Comparison of ENCODE assay signal across 15 cellular contexts in the genomic region with DNA sequence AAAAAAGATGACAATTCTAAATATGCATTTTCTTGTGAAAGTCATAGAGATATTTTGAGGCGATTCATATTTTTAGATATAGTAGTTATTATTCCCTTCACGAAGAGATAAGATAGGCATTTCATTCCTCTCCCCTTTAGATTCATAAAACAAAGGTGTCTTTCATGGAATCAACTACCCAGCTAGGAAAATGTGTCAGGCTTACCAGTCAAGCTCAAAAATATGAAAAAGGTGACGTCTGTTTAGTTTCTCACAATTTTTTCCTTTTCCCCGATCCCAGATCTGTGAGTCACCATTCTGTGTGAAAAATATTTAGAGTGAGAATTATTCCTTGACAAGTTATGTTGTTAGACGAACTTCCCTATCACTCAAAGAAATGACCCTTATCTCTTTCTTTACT.
DNase-seq lines count a peak whose midpoint lies in the region; ATAC-seq and TF ChIP-seq lines count a peak whose summit lies in the region.
"Had no signal": no experiment of that assay in that cellular context is flagged by ENCODE, and none has a peak within 500 bp of the region (broad histone marks: within the 10 kb centered on the region; RNA-seq: fewer than 3 reads in every experiment).

No MANE protein-coding gene starts in this region.

- intact Hi-C loops in left ventricle myocardium superior (cut with micrococcal nuclease) = no loop called here
- intact Hi-C loops in lower leg skin (cut with DNase I; ENCODE audit: low total_unique reads) = no loop called here

- TF ChIP-seq CTCF in right atrium auricular region (IDR thresholded peaks at IDR 0.05) (no peak), cardiac fibroblast (IDR thresholded peaks at IDR 0.05; ENCODE audit: low read depth, low read length) (no peak), lower leg skin (IDR thresholded peaks at IDR 0.05) (no peak)

- H3K9me3 ChIP-seq in right atrium auricular region = peaks cover 0 to 9% of the 10 kb centered on the region in 2 donors
- H3K9me3 ChIP-seq: testis had no signal

- no peaks in the 10 kb centered on the region for H3K27me3 ChIP-seq in right atrium auricular region
- H3K27me3 ChIP-seq: testis had no signal

- 61 to 72% methylated on average over 5 of the region's 5 CpGs for WGBS in lower leg skin, 2 donors

- no peaks in the 10 kb centered on the region for H3K36me3 ChIP-seq in right atrium auricular region

- no peak for TF ChIP-seq POLR2A in lower leg skin (IDR thresholded peaks at IDR 0.05)

- H3K27ac ChIP-seq in right atrium auricular region = peak overlapping the region; percentile 66 to 75
- H3K27ac ChIP-seq: PC-9, testis had no signal

- no peak for ATAC-seq in left ventricle myocardium superior
- ATAC-seq in HG02884 (IDR thresholded peaks at IDR 0.05; ENCODE audit: unreplicated experiment) = no peak

- DNase-seq in right atrium auricular region (ENCODE audit: low spot score) = no peak
- no peak for DNase-seq in left ventricle myocardium superior
- DNase-seq in cardiac fibroblast (ENCODE audit: low read depth in 2 of 2) = peak; percentile 85 to 89
- DNase-seq in inferior parietal cortex (ENCODE audit: extremely low spot score) = peak; percentile 24
- DNase-seq in activated naive CD4-positive, alpha-beta T cell (lab: John Stamatoyannopoulos, UW) = no peak
- DNase-seq in RPMI8226 = no peak
- no peak for DNase-seq in lower leg skin (ENCODE audit: low spot score in 2 of 2)
- DNase-seq: ACHN; activated CD4-positive, alpha-beta T cell treated with anti-CD3 and anti-CD28 coated beads, Interleukin-2, amount 50 U/mL, for 1 hour; NCI-H1092; NCI-H446; PC-9; T1000; testis had no signal

- H3K4me1 ChIP-seq in right atrium auricular region = no peaks in the 10 kb centered on the region

- H3K4me3 ChIP-seq in right atrium auricular region (no peak overlapping the region), cardiac fibroblast (replicated peaks in 1 of 2; ENCODE audit: low read depth in 2 of 2, low read length in 2 of 2) (no peak overlapping the region), lower leg skin (ENCODE audit: low read depth, poor library complexity, severe bottlenecking) (no peak overlapping the region)
- H3K4me3 ChIP-seq: PC-9, testis had no signal

Comparison
In these comparisons a context has a peak if more than half of its experiments do, and no peak if none do; other contexts are left out.
1. DNase-seq: peak in cardiac fibroblast (2 of 2) and inferior parietal cortex (single experiment); none in right atrium auricular region (single experiment), left ventricle myocardium superior (single experiment), activated naive CD4-positive, alpha-beta T cell (0 of 4), RPMI8226 (single experiment) and lower leg skin (0 of 2).